25 cellular contexts compared by ENCODE assay signal in the genomic region with DNA sequence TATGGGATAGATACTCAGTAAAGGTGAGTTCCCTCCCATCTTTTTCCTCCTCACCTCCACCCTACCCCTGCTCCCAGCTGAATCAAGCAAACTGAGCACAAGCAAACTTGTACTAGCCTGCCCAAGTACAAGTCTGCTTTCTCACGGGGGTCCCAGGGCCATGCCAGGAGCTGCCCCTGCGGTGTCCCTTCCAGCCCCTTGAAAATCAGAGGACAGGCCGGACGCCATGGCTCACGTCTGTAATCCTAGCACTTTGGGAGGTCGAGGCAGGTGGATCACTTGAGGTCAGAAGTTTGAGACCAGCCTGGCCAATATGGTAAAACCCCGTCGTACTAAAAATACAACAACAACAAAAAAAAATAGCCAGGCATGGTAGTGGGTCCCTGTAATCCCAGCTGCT.
"Had no signal": no experiment of that assay in that cellular context is flagged by ENCODE, and none has a peak within 500 bp of the region (broad histone marks: within the 10 kb centered on the region; RNA-seq: fewer than 3 reads in every experiment).

No MANE protein-coding gene starts in this region.

- ATAC-seq: mucosa of descending colon; naive thymus-derived CD4-positive, alpha-beta T cell; natural killer cell treated with Interleukin-12 subunit alpha and Interleukin-12 subunit beta and Interleukin-15 and Interleukin-18, amount 100 ng/mL, for 72 hours; right cardiac atrium; sciatic nerve; stimulated activated memory B cell treated with anti-CD40 and anti-IgM and Interleukin-4, amounts not matched to agents 10 μg/mL and 1 μg/mL and 100 μg/mL, for 72 hours; stimulated activated naive CD8-positive, alpha-beta T cell treated with anti-CD3 and anti-CD28 coated beads, Interleukin-15, amount 100 ng/mL, for 72 hours had no signal

- H3K27ac ChIP-seq: hepatocyte, left ventricle myocardium inferior, ovary, transverse colon, upper lobe of left lung, vagina had no signal

- FAIRE-seq: small intestine had no signal

- H3K4me3 ChIP-seq: hepatocyte, left ventricle myocardium inferior, lung, mucosa of descending colon, ovary, prostate gland, transverse colon, upper lobe of left lung, vagina had no signal

- H3K36me3 ChIP-seq: left ventricle myocardium inferior, ovary, prostate gland, transverse colon, upper lobe of left lung, vagina had no signal

- DNase-seq: islet precursor cell; left ventricle myocardium inferior; mesendoderm; midbrain; mucosa of descending colon; naive thymus-derived CD4-positive, alpha-beta T cell; ovary; retina; right cardiac atrium; small intestine; stimulated activated CD4-positive, alpha-beta T cell treated with anti-CD3 and anti-CD28 coated beads, Interleukin-1b, Interleukin-23, amount 100 ng/mL, for 48 hours; stimulated activated CD4-positive, alpha-beta T cell treated with anti-CD3 and anti-CD28 coated beads, Interleukin-2, amount 100 ng/mL, for 48 hours; stimulated activated CD4-positive, alpha-beta T cell treated with anti-CD3 and anti-CD28 coated beads, Interleukin-4, amount 100 ng/mL, for 4 hours; stimulated activated CD8-positive, alpha-beta memory T cell treated with anti-CD3 and anti-CD28 coated beads, Interleukin-4, amount 100 ng/mL, for 48 hours; stimulated activated naive CD4-positive, alpha-beta T cell treated with Interleukin-2 at 50 U/mL for 16 hours; stimulated activated naive CD8-positive, alpha-beta T cell treated with anti-CD3 and anti-CD28 coated beads, Interleukin-15, amount 100 ng/mL, for 72 hours; transverse colon; upper lobe of left lung had no signal

- H3K27me3 ChIP-seq: hepatocyte, ovary, transverse colon, upper lobe of left lung, vagina had no signal

- H3K9me3 ChIP-seq: left ventricle myocardium inferior, mucosa of descending colon, ovary, prostate gland, transverse colon, upper lobe of left lung, vagina had no signal
